ENCODE assay signal across 8 cellular contexts in the genomic region with DNA sequence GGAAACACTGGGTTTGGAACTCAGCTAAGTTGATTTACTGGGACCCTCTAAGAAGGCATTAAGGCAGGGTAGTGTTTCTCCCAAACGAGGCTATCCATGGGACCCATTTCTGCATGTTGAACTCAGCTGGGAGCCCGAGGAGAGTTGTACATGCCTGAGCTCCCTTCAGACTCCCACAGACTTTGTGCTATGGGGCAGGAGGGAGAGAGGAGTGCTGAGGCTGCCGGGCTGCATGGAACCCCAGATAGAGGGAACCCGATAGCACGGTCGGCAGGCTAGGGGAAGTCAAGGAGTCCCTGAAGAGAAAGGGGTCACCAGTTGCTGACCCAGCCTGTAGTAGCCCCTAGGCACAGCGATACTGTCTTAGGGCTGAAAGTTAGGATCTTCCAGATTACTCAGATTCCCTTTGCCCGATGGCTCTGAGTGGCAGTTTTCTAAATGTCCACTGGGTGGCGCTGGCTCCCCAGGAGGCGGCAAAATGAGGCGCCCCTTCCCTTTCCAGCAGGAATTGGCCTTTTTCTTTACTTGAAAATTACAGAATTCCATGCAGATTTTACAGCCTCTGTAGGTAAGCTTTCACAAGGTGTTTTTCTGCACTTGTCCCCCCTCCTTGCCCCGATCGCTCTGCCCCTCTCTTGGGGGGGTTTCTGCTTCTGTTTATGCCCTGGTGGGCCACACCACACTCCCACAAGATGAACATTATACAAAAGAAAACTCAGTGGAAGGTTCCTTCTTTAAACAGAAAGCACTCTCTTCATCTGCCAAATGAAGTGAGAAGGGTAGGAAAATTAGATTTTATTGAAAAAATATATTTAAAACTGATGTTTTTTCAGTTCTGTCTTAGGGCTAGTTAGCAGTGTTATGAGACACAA. TPM values are rescaled to one million over a fixed set of nuclear protein-coding genes. Genes with fewer than 3 reads are reported as not detected.
DNase-seq lines count a peak whose midpoint lies in the region; ATAC-seq and TF ChIP-seq lines count a peak whose summit lies in the region.

No MANE protein-coding gene starts in this region.

- H3K4me3 ChIP-seq in AG10803 (ENCODE audit: low read length) (no peak overlapping the region), epithelial cell of proximal tubule (ENCODE audit: low read depth, low read length) (no peak overlapping the region)

- TF ChIP-seq CTCF in AG10803 (conservative IDR thresholded peaks at IDR 0.05; ENCODE audit: low read length): peak; percentile 93
- peak; percentile 97 for TF ChIP-seq CTCF in epithelial cell of proximal tubule (conservative IDR thresholded peaks at IDR 0.05; ENCODE audit: low read depth, low read length)

- peak; percentile 56 for ATAC-seq in GM21529 (IDR thresholded peaks at IDR 0.05; ENCODE audit: unreplicated experiment)
- ATAC-seq in stimulated activated naive CD8-positive, alpha-beta T cell treated with anti-CD3 and anti-CD28 coated beads, Interleukin-15, Interleukin-2, amounts not matched to agents 100 U/mL and 50 U/mL, for 24 hours: no peak
- ATAC-seq in GM18907 (IDR thresholded peaks at IDR 0.05; ENCODE audit: unreplicated experiment): no peak

- DNase-seq in AG10803 (ENCODE audit: low read depth) (peak; percentile 48), NCI-H748 (lab: John Stamatoyannopoulos, UW; ENCODE audit: unreplicated experiment) (peak; percentile 43), activated T-cell treated with anti-CD3 and anti-CD28 coated beads for 24 hours (ENCODE audit: low read depth) (peak; percentile 54), epithelial cell of proximal tubule (ENCODE audit: low read depth) (no peak), myocyte (ENCODE audit: low read depth) (peak; percentile 70)
- peak; percentile 77 for DNase-seq in stimulated activated naive CD8-positive, alpha-beta T cell treated with anti-CD3 and anti-CD28 coated beads, Interleukin-15, Interleukin-2, amounts not matched to agents 100 U/mL and 50 U/mL, for 24 hours

RNA-seq across cellular contexts. Expression of a gene that starts 17.8 kb away (rescaled TPM):
- total RNA-seq in epithelial cell of proximal tubule (117 and 147 TPM in 2 replicates), myocyte (57.0 and 64.2 TPM in 2 replicates)
- 83.3 TPM for polyA plus RNA-seq in myocyte (2012)

RNA-seq across cellular contexts. Expression of a gene that starts 44.7 kb away (rescaled TPM):
- total RNA-seq in epithelial cell of proximal tubule (8.1 and 9.5 TPM in 2 replicates), myocyte (4.6 and 5.3 TPM in 2 replicates)
- polyA plus RNA-seq in myocyte (2012): 2.7 TPM
